Comparison of ENCODE assay signal across 16 cellular contexts in genomic region chr2:138079976-138080375, GRCh38.
DNase-seq lines count a peak whose midpoint lies in the region; ATAC-seq and TF ChIP-seq lines count a peak whose summit lies in the region.
"Had no signal": no experiment of that assay in that cellular context is flagged by ENCODE, and none has a peak within 500 bp of the region (broad histone marks: within the 10 kb centered on the region; RNA-seq: fewer than 3 reads in every experiment).

No MANE protein-coding gene starts in this region.

- DNase-seq in DMS 273 (lab: John Stamatoyannopoulos, UW; ENCODE audit: unreplicated experiment): peak; percentile 63
- DNase-seq in NCI-H1694 (lab: John Stamatoyannopoulos, UW): peak; percentile 18
- DNase-seq in PC-3: peak; percentile 25
- DNase-seq in fibroblast of pulmonary artery (ENCODE audit: low read depth): peak; percentile 18
- no peak for DNase-seq in hypothalamus (lab: John Stamatoyannopoulos, UW)
- no peak for DNase-seq in Caco-2
- DNase-seq: CD4-positive, CD25-positive, alpha-beta regulatory T cell; Kasumi-1; MG63; NCI-H1417 treated with DMSO at 0.1 percent for 48 hours; NCI-H1930; NCI-H69; NK-92 treated with Interleukin-12 subunit alpha and Interleukin-12 subunit beta, amount 100 ng/mL, for 24 hours had no signal

- intact Hi-C loops in PC-3 (cut with micrococcal nuclease) (no loop called here), Caco-2 (cut with micrococcal nuclease; ENCODE audit: unreplicated experiment) (loop anchor here (2.0 kb wide), 1 partner anchor 45 kb away; no protein-coding TSS in a partner anchor)

- no TSS peak for BruUV-seq in PC-3 (replicated peaks; lab: Mats Ljungman, UMichigan)
- BruUV-seq in Caco-2 (replicated peaks; lab: Mats Ljungman, UMichigan): no TSS peak

- H3K4me3 ChIP-seq in PC-3 (ENCODE audit: low read length) (no peak overlapping the region), fibroblast of pulmonary artery (replicated peaks; ENCODE audit: low read depth, low read length) (no peak overlapping the region), Caco-2 (ENCODE audit: low read depth, low read length) (no peak overlapping the region)
- H3K4me3 ChIP-seq: MG63 had no signal

- H4K20me1 ChIP-seq in PC-3 (ENCODE audit: low read length): no peaks in the 10 kb centered on the region

- H3K4me3 Mint-ChIP-seq in Caco-2 (ENCODE audit: unreplicated experiment): no peak overlapping the region
- H3K4me3 Mint-ChIP-seq: CD4-positive, CD25-positive, alpha-beta regulatory T cell had no signal

- ATAC-seq in PC-3 (peak; percentile 59), HG03342 (IDR thresholded peaks at IDR 0.05; ENCODE audit: unreplicated experiment) (no peak)
- ATAC-seq: Panc1, SK-N-SH treated with all-trans-retinoic acid at 6 μM for 48 hours had no signal

- H3K27ac ChIP-seq in PC-3 (ENCODE audit: low read length): no peak overlapping the region

- TF ChIP-seq CTCF in PC-3 (conservative IDR thresholded peaks at IDR 0.05; ENCODE audit: low read depth, low read length) (no peak), fibroblast of pulmonary artery (IDR thresholded peaks at IDR 0.05; ENCODE audit: low read length, missing control alignments) (no peak), Caco-2 (IDR thresholded peaks at IDR 0.05; ENCODE audit: insufficient read depth in 1 of 2, low read depth in 1 of 2, low read length in 1 of 2, severe bottlenecking in 1 of 2, unreplicated experiment in 1 of 2) (no peak)

- no peaks in the 10 kb centered on the region for H3K36me3 Mint-ChIP-seq in Caco-2 (ENCODE audit: insufficient read depth, unreplicated experiment)
- H3K36me3 Mint-ChIP-seq: CD4-positive, CD25-positive, alpha-beta regulatory T cell had no signal

- POLR2A ChIA-PET in PC-3 (lab: Charles Lee; ENCODE audit: unreplicated experiment): interaction anchor here (0.6 kb wide), 1 partner anchor 163 kb away, joined by 4 read pairs; no protein-coding TSS in a partner anchor
- POLR2A ChIA-PET in Caco-2 (lab: Charles Lee): no interaction called here

- CTCF ChIA-PET in PC-3 (lab: Charles Lee) (no interaction called here), Caco-2 (lab: Charles Lee) (no interaction called here)

- no peaks in the 10 kb centered on the region for H3K9me3 ChIP-seq in PC-3 (ENCODE audit: low read length)
- H3K9me3 ChIP-seq in Caco-2: no peaks in the 10 kb centered on the region
- H3K9me3 ChIP-seq: MG63 had no signal

- H3K4me1 Mint-ChIP-seq in Caco-2 (ENCODE audit: low read depth, unreplicated experiment): no peaks in the 10 kb centered on the region
- H3K4me1 Mint-ChIP-seq: CD4-positive, CD25-positive, alpha-beta regulatory T cell had no signal

- H3K4me1 ChIP-seq in PC-3 (ENCODE audit: insufficient read depth, low read length) (peaks cover 20% of the 10 kb centered on the region), Caco-2 (no peaks in the 10 kb centered on the region)

- no peak overlapping the region for H3K4me2 ChIP-seq in PC-3 (ENCODE audit: low read length)

- no peaks in the 10 kb centered on the region for H3K36me3 ChIP-seq in PC-3 (ENCODE audit: low read depth, low read length)
- no peaks in the 10 kb centered on the region for H3K36me3 ChIP-seq in Caco-2 (ENCODE audit: control insufficient read depth, insufficient read depth, low read length)
- H3K36me3 ChIP-seq: MG63 had no signal

- no peaks in the 10 kb centered on the region for H3F3A ChIP-seq in PC-3 (ENCODE audit: low read length, unreplicated experiment)

- H3K27me3 ChIP-seq in PC-3 (ENCODE audit: low read length) (no peaks in the 10 kb centered on the region), Caco-2 (replicated peaks; ENCODE audit: control insufficient read depth, insufficient read depth, low read length) (no peaks in the 10 kb centered on the region)
- H3K27me3 ChIP-seq: MG63 had no signal

- no peak overlapping the region for H3K9ac ChIP-seq in PC-3 (ENCODE audit: low read length)

- no peak overlapping the region for H3K27ac Mint-ChIP-seq in Caco-2 (ENCODE audit: unreplicated experiment)
- H3K27ac Mint-ChIP-seq: CD4-positive, CD25-positive, alpha-beta regulatory T cell had no signal

- H3K9me2 ChIP-seq in PC-3 (replicated peaks; ENCODE audit: low read length): no peaks in the 10 kb centered on the region

- H3K9me3 Mint-ChIP-seq in Caco-2 (ENCODE audit: unreplicated experiment): peaks cover 9% of the 10 kb centered on the region

- H3K27me3 Mint-ChIP-seq in Caco-2 (ENCODE audit: insufficient read depth, unreplicated experiment): no peaks in the 10 kb centered on the region
- H3K27me3 Mint-ChIP-seq: CD4-positive, CD25-positive, alpha-beta regulatory T cell had no signal

- H3K79me2 ChIP-seq in PC-3 (ENCODE audit: low read length): no peaks in the 10 kb centered on the region

- H2AFZ ChIP-seq in PC-3 (ENCODE audit: low read length): no peak overlapping the region

Comparison
In these comparisons a context has a peak if more than half of its experiments do, and no peak if none do; other contexts are left out.
1. DNase-seq: peak in DMS 273 (single experiment), NCI-H1694 (single experiment), PC-3 (single experiment) and fibroblast of pulmonary artery (single experiment); none in hypothalamus (0 of 51) and Caco-2 (0 of 2).